ENCODE assay signal across 23 cellular contexts in genomic region chr7:149824301-149824741, GRCh38. TPM values are rescaled to one million over a fixed set of nuclear protein-coding genes. Genes with fewer than 3 reads are reported as not detected.
"Had no signal": no experiment of that assay in that cellular context is flagged by ENCODE, and none has a peak within 500 bp of the region (broad histone marks: within the 10 kb centered on the region; RNA-seq: fewer than 3 reads in every experiment).

No MANE protein-coding gene starts in this region.

- FAIRE-seq: frontal cortex, TTC549, urothelium cell line had no signal

- H3K27me3 ChIP-seq: breast epithelium, esophagus muscularis mucosa, ovary, right lobe of liver, suprapubic skin, tibial nerve had no signal

- H3K9me3 ChIP-seq: breast epithelium, esophagus muscularis mucosa, ovary, right lobe of liver, suprapubic skin, tibial nerve had no signal

- H3K4me1 ChIP-seq: breast epithelium, esophagus muscularis mucosa, tibial nerve had no signal

- H3K27ac ChIP-seq: breast epithelium, coronary artery, esophagus muscularis mucosa, ovary, right lobe of liver, skin epidermis, suprapubic skin, tibial nerve, WERI-Rb-1 had no signal

- ATAC-seq: activated CD8-positive, alpha-beta T cell treated with anti-CD3 and anti-CD28 coated beads, Interleukin-2, amount 10 ng/mL, durations not matched to agents 7 days and 5 days; activated naive CD4-positive, alpha-beta T cell treated with anti-CD3 and anti-CD28 coated beads, Interleukin-2, amount 50 U/mL, for 72 hours; naive thymus-derived CD8-positive, alpha-beta T cell; right lobe of liver; stimulated activated effector memory CD8-positive, alpha-beta T cell treated with anti-CD3 and anti-CD28 coated beads, Interleukin-12 subunit alpha, Interleukin-12 subunit beta, amount 100 ng/mL, for 72 hours; stimulated activated naive CD8-positive, alpha-beta T cell treated with anti-CD3 and anti-CD28 coated beads, Interleukin-15, amount 100 ng/mL, for 72 hours had no signal

- DNase-seq: activated CD4-positive, alpha-beta T cell treated with anti-CD3 and anti-CD28 coated beads, Interleukin-2, amount 50 U/mL, for 1 hour; activated CD4-positive, CD25-positive, alpha-beta regulatory T cell treated with anti-CD3 and anti-CD28 coated beads, Interleukin-2, amount 50 U/mL, for 72 hours; activated CD8-positive, alpha-beta T cell treated with anti-CD3 and anti-CD28 coated beads, Interleukin-2, amount 10 ng/mL, durations not matched to agents 7 days and 5 days; glutamatergic neuron; hippocampal formation; stimulated activated CD4-positive, alpha-beta T cell treated with anti-CD3 and anti-CD28 coated beads, Interleukin-2, amount 100 ng/mL, for 24 hours; stimulated activated naive CD8-positive, alpha-beta T cell treated with anti-CD3 and anti-CD28 coated beads, Interleukin-15, amount 100 ng/mL, for 72 hours; WERI-Rb-1 had no signal

- H3K4me3 ChIP-seq: breast epithelium, coronary artery, esophagus muscularis mucosa, ovary, right lobe of liver, skin epidermis, suprapubic skin, tibial nerve had no signal

- H3K36me3 ChIP-seq: breast epithelium, esophagus muscularis mucosa, ovary, right lobe of liver, suprapubic skin, tibial nerve, WERI-Rb-1 had no signal

RNA-seq across cellular contexts. Expression of gene ZNF467, which starts 50.9 kb away (rescaled TPM):
- total RNA-seq: T-helper 2 cell treated with Interferon-gamma antibody and Interleukin-4, amounts not matched to agents 100 ng/mL and 5 ng/mL, for 36 hours had no signal
